ENCODE assay signal across 8 cellular contexts in the genomic region with DNA sequence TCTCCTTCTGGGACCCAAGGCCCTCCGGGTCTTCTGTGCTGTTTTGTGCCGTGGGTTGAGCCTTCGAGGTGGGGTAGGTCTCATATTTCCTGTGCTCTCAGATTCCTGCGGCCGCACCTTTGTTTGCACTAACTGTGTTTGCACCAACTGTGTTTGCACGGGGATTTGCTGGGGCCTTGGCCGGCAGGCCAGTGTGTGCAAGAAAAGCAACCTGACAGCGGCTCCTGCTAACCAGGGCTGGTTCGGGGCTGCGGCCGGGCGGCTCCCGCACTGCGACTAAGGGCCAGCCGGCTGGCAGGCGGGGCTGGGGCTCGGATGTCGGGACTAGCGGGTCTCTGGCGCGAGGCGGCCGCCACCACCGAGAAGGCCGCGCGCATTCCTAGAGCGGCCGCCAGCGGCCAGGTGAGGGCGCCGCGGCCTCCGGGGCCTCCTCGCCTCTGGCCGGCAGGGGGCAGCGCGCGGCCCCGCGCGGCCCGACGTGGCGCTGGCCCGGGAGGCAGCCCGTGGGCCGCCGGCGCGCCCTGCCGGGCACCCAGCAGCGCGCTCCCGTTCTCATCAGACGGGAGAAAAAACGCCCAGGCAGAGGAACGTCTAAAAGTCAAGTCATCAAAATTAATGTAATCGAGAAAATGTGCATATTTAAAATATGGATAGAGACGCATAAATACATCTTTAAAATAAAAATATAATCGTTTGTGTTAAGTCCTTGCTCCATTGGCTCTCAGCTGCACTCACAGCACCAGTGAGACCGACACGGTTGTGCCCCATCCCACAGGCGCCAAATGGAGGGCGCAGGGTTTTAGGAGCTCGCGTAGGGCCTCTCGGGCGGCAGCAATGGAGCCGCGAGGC. TPM values are rescaled to one million over a fixed set of nuclear protein-coding genes. Genes with fewer than 3 reads are reported as not detected.
A peak's percentile ranks its signal among the peaks of the same experiment; 100 is the strongest.
DNase-seq lines count a peak whose midpoint lies in the region; ATAC-seq and TF ChIP-seq lines count a peak whose summit lies in the region.

No MANE protein-coding gene starts in this region.

- 1 to 3% methylated on average over 68 to 71 of the region's 71 CpGs for WGBS in lung, 2 donors

- H3K9me3 ChIP-seq in lung (ENCODE audit: control insufficient read depth in 2 of 2, insufficient read depth in 1 of 2, low read length in 1 of 2), result no peaks in the 10 kb centered on the region

- TF ChIP-seq CTCF in dorsolateral prefrontal cortex (IDR thresholded peaks at IDR 0.05 in 54 of 56, conservative IDR thresholded peaks at IDR 0.05 in 2 of 56; ENCODE audit: low read depth in 1 of 56, partially characterized antibody in 56 of 56) (peak in 52 of 56 donors; percentile 28 to 75 (median 56)), lung (IDR thresholded peaks at IDR 0.05; ENCODE audit: control extremely low read depth, extremely low read depth) (peak; percentile 61)

- ATAC-seq in GM18870 (IDR thresholded peaks at IDR 0.05; ENCODE audit: unreplicated experiment), result peak; percentile 68
- ATAC-seq in HG03097 (IDR thresholded peaks at IDR 0.05; ENCODE audit: low FRiP score, unreplicated experiment), result peak; percentile 93
- ATAC-seq in lung (ENCODE audit: insufficient read depth, low FRiP score), result peak; percentile 97

- peak overlapping the region; percentile 79 for H3K4me3 Mint-ChIP-seq in activated CD4-positive, alpha-beta T cell treated with anti-CD3 and anti-CD28 coated beads, Interleukin-2, amount 10 ng/mL, durations not matched to agents 24 days and 14 days

- intact Hi-C loops in activated CD4-positive, alpha-beta T cell treated with anti-CD3 and anti-CD28 coated beads, Interleukin-2, amount 10 ng/mL, durations not matched to agents 24 days and 14 days (cut with micrococcal nuclease), result loop anchor here (1.0 to 2.0 kb wide), 6 partner anchors 38 to 295 kb away; partner anchors contain the start of genes ZNF425, ZNF746 and ZNF783
- intact Hi-C loops in dorsolateral prefrontal cortex (cut with DNase I), result loop anchor here (5.0 kb wide), 2 partner anchors 75 to 160 kb away; partner anchors contain the start of genes ZNF746 (in 2 of the 2) and ZNF783 (in 2 of the 2)

- H3K4me1 Mint-ChIP-seq in activated CD4-positive, alpha-beta T cell treated with anti-CD3 and anti-CD28 coated beads, Interleukin-2, amount 10 ng/mL, durations not matched to agents 24 days and 14 days, result peaks cover 5% of the 10 kb centered on the region

- no peaks in the 10 kb centered on the region for H3K36me3 ChIP-seq in lung (ENCODE audit: control insufficient read depth in 2 of 2, insufficient read depth in 2 of 2, low read length in 2 of 2)

- no peaks in the 10 kb centered on the region for H3K9me3 Mint-ChIP-seq in activated CD4-positive, alpha-beta T cell treated with anti-CD3 and anti-CD28 coated beads, Interleukin-2, amount 10 ng/mL, durations not matched to agents 24 days and 14 days

- H3K4me1 ChIP-seq in lung (ENCODE audit: control insufficient read depth in 2 of 2, insufficient read depth in 2 of 2, low read length in 2 of 2), result peaks cover 0 to 6% of the 10 kb centered on the region in 2 donors

- peak overlapping the region; percentile 66 for H3K27ac Mint-ChIP-seq in activated CD4-positive, alpha-beta T cell treated with anti-CD3 and anti-CD28 coated beads, Interleukin-2, amount 10 ng/mL, durations not matched to agents 24 days and 14 days

- DNase-seq in AML-193 (lab: John Stamatoyannopoulos, UW) (peak; percentile 60 to 61), NCI-H2171 treated with DMSO at 0.1 percent for 48 hours (lab: John Stamatoyannopoulos, UW) (peak; percentile 74), dorsolateral prefrontal cortex (peak in 2 of 10 donors; percentile 65 to 72), lung (ENCODE audit: low spot score) (peak; percentile 62)
- peak; percentile 94 for DNase-seq in activated CD4-positive, alpha-beta T cell treated with anti-CD3 and anti-CD28 coated beads, Interleukin-2, amount 10 ng/mL, durations not matched to agents 24 days and 14 days
- DNase-seq in stimulated activated CD8-positive, alpha-beta memory T cell treated with anti-CD3 and anti-CD28 coated beads, Interleukin-12 subunit alpha, Interleukin-12 subunit beta, amount 100 ng/mL, for 24 hours (ENCODE audit: extremely low read depth), result peak; percentile 41

- H3K36me3 Mint-ChIP-seq in activated CD4-positive, alpha-beta T cell treated with anti-CD3 and anti-CD28 coated beads, Interleukin-2, amount 10 ng/mL, durations not matched to agents 24 days and 14 days (ENCODE audit: low read depth), result no peaks in the 10 kb centered on the region

- peak overlapping the region; percentile 29 to 69 (median 57) for H3K4me3 ChIP-seq in dorsolateral prefrontal cortex
- H3K4me3 ChIP-seq in lung, result peak overlapping the region; percentile 42

- H3K27ac ChIP-seq in dorsolateral prefrontal cortex (peak overlapping the region in 8 of 59 donors; percentile 20 to 68 (median 46)), lung (ENCODE audit: low read depth in 1 of 2, low read length in 1 of 2) (peak overlapping the region in 1 of 2 donors; percentile 71)

- H3K27me3 Mint-ChIP-seq in activated CD4-positive, alpha-beta T cell treated with anti-CD3 and anti-CD28 coated beads, Interleukin-2, amount 10 ng/mL, durations not matched to agents 24 days and 14 days, result peaks cover 6% of the 10 kb centered on the region

- H3K27me3 ChIP-seq in dorsolateral prefrontal cortex (no peaks in the 10 kb centered on the region), lung (ENCODE audit: control insufficient read depth, insufficient read depth) (no peaks in the 10 kb centered on the region)

RNA-seq across cellular contexts. Expression of gene ZNF777, which starts 38.6 kb away (rescaled TPM):
- 18.2 and 19.2 TPM in 2 replicates for total RNA-seq in activated CD4-positive, alpha-beta T cell treated with anti-CD3 and anti-CD28 coated beads, Interleukin-2, amount 10 ng/mL, durations not matched to agents 24 days and 14 days
- total RNA-seq in dorsolateral prefrontal cortex (10 to 100 TPM in 119 of 120 experiments, 1 to 10 TPM in 1; 9.8 to 20.4 (median 15.0) TPM), lung (10 to 100 TPM in 1 of 2 donors, 1 to 10 TPM in 1; 7.6 to 12.3 TPM)
- polyA plus RNA-seq in lung, result 1 to 10 TPM; 7.8 to 9.4 TPM
